1 cellular context compared by ENCODE assay signal in the genomic region with DNA sequence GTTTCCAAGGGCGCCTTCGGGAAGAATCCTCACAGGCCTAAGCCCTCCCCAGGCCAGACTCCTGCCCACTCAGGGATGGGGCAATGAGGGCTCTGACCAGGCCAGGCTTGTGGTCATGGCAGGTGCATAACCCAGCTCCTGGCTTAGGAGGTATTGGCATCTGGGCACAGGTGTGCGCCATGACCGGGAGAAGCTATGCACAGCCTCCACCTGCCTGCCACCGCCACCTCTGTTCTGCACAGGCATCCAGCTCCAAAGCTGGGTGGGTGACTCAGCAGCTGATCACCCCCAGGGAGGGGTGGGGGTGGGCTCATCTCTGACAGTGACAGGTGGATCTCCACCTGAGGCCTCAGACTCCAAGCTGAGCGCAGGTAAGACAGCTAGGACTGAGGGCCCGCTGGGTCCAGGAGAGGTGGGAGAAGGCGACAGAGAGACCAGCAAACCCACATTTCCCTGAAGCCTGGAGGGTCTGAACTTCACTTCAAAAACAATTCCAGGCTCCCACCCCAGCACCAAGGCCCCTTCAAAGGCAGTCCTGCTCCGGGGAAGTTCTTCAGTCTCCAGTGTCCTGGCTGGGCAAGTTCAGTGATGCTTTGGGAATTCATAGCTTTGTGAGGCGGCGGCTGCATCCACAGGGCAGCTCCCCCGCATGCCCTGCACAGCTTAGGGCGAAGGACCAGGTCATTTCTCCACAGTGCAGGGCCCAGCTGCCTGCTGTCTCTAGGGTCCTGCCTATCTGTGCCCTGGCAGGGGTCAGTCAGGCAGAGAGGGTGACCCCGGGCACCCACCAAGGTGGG.
TF ChIP-seq lines count a peak whose summit lies in the region.

No MANE protein-coding gene starts in this region.

TF ChIP-seq in SK-N-SH treated with all-trans-retinoic acid at 6 μM for 48 hours, 23 proteins besides CTCF, POLR2A, EP300 and RAD21 (continued from another document):
- no peak for TF ChIP-seq BACH2 (CRISPR knock-in tag; IDR thresholded peaks at IDR 0.05; ENCODE audit: borderline replicate concordance)
- TF ChIP-seq, protein P1, sequence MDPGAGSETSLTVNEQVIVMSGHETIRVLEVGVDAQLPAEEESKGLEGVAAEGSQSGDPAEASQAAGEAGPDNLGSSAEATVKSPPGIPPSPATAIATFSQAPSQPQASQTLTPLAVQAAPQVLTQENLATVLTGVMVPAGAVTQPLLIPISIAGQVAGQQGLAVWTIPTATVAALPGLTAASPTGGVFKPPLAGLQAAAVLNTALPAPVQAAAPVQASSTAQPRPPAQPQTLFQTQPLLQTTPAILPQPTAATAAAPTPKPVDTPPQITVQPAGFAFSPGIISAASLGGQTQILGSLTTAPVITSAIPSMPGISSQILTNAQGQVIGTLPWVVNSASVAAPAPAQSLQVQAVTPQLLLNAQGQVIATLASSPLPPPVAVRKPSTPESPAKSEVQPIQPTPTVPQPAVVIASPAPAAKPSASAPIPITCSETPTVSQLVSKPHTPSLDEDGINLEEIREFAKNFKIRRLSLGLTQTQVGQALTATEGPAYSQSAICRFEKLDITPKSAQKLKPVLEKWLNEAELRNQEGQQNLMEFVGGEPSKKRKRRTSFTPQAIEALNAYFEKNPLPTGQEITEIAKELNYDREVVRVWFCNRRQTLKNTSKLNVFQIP (CRISPR knock-in tag; IDR thresholded peaks at IDR 0.05; ENCODE audit: borderline replicate concordance, low read depth) = no peak
- TF ChIP-seq, protein P2, sequence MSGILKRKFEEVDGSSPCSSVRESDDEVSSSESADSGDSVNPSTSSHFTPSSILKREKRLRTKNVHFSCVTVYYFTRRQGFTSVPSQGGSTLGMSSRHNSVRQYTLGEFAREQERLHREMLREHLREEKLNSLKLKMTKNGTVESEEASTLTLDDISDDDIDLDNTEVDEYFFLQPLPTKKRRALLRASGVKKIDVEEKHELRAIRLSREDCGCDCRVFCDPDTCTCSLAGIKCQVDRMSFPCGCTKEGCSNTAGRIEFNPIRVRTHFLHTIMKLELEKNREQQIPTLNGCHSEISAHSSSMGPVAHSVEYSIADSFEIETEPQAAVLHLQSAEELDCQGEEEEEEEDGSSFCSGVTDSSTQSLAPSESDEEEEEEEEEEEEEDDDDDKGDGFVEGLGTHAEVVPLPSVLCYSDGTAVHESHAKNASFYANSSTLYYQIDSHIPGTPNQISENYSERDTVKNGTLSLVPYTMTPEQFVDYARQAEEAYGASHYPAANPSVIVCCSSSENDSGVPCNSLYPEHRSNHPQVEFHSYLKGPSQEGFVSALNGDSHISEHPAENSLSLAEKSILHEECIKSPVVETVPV (CRISPR knock-in tag; IDR thresholded peaks at IDR 0.05) = no peak
- TF ChIP-seq GLIS3 (CRISPR knock-in tag; IDR thresholded peaks at IDR 0.05) = no peak
- no peak for TF ChIP-seq TCF4 (CRISPR knock-in tag; IDR thresholded peaks at IDR 0.05; ENCODE audit: borderline replicate concordance)
